20 cellular contexts compared by ENCODE assay signal in the genomic region with DNA sequence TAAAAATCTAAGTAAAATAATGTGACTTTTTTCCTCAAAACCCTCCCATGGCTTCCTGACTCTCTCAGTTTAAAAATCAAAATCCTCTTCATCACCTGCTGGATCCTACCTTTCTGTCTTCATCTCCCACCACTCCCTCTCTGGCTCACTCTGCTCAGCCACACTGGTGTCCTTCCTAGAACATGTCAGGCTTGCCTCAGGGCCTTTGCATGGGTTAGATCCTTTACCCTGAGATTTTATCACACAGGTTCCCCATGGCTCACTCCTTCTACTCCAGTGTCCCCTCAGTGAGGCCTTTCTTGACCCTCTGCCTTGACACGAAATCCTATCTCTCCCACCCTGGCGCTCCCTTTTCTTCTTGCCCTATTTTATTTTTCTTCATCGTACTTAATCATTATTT.
"Had no signal": no experiment of that assay in that cellular context is flagged by ENCODE, and none has a peak within 500 bp of the region (broad histone marks: within the 10 kb centered on the region; RNA-seq: fewer than 3 reads in every experiment).

No MANE protein-coding gene starts in this region.

- H3K4me3 ChIP-seq: dorsolateral prefrontal cortex, heart right ventricle, ovary, psoas muscle had no signal

- H3K4me1 ChIP-seq: psoas muscle had no signal

- H3K36me3 ChIP-seq: heart right ventricle, ovary, WERI-Rb-1 had no signal

- ATAC-seq: heart right ventricle; left ventricle myocardium superior; naive thymus-derived CD8-positive, alpha-beta T cell; psoas muscle; sciatic nerve had no signal

- DNase-seq: activated CD4-positive, alpha-beta T cell treated with anti-CD3 and anti-CD28 coated beads for 1 hour; activated naive CD8-positive, alpha-beta T cell treated with anti-CD3 and anti-CD28 coated beads, Interleukin-2, amount 10 ng/mL, durations not matched to agents 7 days and 5 days; central memory CD4-positive, alpha-beta T cell; dorsolateral prefrontal cortex; endodermal cell; heart right ventricle; immature natural killer cell; left ventricle myocardium superior; mesendoderm; naive thymus-derived CD8-positive, alpha-beta T cell; ovary; psoas muscle; stimulated activated CD4-positive, alpha-beta T cell treated with anti-CD3 and anti-CD28 coated beads, Interleukin-12 subunit alpha, Interleukin-12 subunit beta, amount 100 ng/mL, for 4 hours; stimulated activated CD4-positive, alpha-beta T cell treated with anti-CD3 and anti-CD28 coated beads, Interleukin-1b, Interleukin-23, amount 100 ng/mL, for 48 hours; stimulated activated CD8-positive, alpha-beta memory T cell treated with anti-CD3 and anti-CD28 coated beads, Interleukin-4, amount 100 ng/mL, for 48 hours; stimulated activated naive CD4-positive, alpha-beta T cell; SW 1271; T-helper 2 cell; WERI-Rb-1 had no signal

- H3K27ac ChIP-seq: psoas muscle, WERI-Rb-1 had no signal

- H3K27me3 ChIP-seq: dorsolateral prefrontal cortex, ovary had no signal

- H3K9me3 ChIP-seq: heart right ventricle, ovary, psoas muscle had no signal
